Comparison of ENCODE assay signal across 1 cellular context in the genomic region with DNA sequence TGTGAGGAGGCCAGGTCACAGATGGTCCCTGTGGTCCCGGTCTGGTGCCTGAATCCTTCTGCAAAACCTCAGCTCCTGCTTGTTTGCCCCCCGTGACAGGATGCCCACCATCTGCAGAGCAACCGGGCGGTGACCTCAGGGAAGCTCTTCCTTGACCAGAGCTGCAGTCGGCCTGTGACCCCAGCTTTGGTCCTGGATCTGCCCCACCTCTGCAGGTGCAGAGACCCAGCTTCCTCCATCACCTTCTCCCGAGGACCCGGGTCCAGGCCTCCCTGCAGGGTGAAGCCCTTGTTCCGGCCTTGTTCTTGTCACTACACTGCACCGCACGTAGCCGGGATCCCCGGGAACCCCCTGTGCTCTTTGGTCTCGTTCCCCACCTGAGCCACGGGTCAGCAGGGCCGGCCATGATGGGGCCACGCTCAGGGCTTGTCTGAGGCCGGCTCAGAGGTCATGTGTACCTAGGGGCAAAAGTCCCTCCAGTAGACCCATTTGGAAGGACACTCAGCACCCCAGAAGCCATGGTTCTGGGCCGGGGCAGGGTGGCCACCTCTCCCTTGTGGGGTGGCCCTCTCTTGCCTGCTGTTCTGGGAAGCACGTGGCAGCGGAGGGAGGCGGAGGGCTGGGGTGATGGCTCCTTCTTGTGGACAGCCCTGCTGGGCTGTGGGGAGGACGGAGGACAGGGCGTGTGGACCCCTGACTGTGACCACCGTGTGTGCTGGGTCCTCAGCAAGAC.
TF ChIP-seq lines count a peak whose summit lies in the region.

No MANE protein-coding gene starts in this region.

TF ChIP-seq in HepG2, 621 proteins besides CTCF, POLR2A, EP300 and RAD21 (continued from another document and continues in another):
- TF ChIP-seq, protein P1, sequence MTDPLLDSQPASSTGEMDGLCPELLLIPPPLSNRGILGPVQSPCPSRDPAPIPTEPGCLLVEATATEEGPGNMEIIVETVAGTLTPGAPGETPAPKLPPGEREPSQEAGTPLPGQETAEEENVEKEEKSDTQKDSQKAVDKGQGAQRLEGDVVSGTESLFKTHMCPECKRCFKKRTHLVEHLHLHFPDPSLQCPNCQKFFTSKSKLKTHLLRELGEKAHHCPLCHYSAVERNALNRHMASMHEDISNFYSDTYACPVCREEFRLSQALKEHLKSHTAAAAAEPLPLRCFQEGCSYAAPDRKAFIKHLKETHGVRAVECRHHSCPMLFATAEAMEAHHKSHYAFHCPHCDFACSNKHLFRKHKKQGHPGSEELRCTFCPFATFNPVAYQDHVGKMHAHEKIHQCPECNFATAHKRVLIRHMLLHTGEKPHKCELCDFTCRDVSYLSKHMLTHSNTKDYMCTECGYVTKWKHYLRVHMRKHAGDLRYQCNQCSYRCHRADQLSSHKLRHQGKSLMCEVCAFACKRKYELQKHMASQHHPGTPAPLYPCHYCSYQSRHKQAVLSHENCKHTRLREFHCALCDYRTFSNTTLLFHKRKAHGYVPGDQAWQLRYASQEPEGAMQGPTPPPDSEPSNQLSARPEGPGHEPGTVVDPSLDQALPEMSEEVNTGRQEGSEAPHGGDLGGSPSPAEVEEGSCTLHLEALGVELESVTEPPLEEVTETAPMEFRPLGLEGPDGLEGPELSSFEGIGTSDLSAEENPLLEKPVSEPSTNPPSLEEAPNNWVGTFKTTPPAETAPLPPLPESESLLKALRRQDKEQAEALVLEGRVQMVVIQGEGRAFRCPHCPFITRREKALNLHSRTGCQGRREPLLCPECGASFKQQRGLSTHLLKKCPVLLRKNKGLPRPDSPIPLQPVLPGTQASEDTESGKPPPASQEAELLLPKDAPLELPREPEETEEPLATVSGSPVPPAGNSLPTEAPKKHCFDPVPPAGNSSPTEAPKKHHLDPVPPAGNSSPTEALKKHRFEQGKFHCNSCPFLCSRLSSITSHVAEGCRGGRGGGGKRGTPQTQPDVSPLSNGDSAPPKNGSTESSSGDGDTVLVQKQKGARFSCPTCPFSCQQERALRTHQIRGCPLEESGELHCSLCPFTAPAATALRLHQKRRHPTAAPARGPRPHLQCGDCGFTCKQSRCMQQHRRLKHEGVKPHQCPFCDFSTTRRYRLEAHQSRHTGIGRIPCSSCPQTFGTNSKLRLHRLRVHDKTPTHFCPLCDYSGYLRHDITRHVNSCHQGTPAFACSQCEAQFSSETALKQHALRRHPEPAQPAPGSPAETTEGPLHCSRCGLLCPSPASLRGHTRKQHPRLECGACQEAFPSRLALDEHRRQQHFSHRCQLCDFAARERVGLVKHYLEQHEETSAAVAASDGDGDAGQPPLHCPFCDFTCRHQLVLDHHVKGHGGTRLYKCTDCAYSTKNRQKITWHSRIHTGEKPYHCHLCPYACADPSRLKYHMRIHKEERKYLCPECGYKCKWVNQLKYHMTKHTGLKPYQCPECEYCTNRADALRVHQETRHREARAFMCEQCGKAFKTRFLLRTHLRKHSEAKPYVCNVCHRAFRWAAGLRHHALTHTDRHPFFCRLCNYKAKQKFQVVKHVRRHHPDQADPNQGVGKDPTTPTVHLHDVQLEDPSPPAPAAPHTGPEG (CRISPR knock-in tag; IDR thresholded peaks at IDR 0.05) = 0 out of 2 replicates have a peak, but pooled peaks have one; percentile 35
- no peak for TF ChIP-seq ZNF484 (CRISPR knock-in tag; IDR thresholded peaks at IDR 0.05; ENCODE audit: borderline replicate concordance, low read depth)
- TF ChIP-seq ZNF703 (CRISPR knock-in tag; IDR thresholded peaks at IDR 0.05; ENCODE audit: borderline replicate concordance) = no peak
- TF ChIP-seq HNF4G (IDR thresholded peaks at IDR 0.05; ENCODE audit: borderline replicate concordance, low read depth, low read length) = peak; percentile 49
- TF ChIP-seq HNF4G (CRISPR knock-in tag; IDR thresholded peaks at IDR 0.05; ENCODE audit: borderline replicate concordance, low read depth) = peak; percentile 33; the same call in 1 of the 2 replicates
- TF ChIP-seq TSC22D2 (CRISPR knock-in tag; IDR thresholded peaks at IDR 0.05; ENCODE audit: borderline replicate concordance) = no peak
- no peak for TF ChIP-seq FOXC1 (CRISPR knock-in tag; IDR thresholded peaks at IDR 0.05; ENCODE audit: borderline replicate concordance)
- TF ChIP-seq, protein P2, sequence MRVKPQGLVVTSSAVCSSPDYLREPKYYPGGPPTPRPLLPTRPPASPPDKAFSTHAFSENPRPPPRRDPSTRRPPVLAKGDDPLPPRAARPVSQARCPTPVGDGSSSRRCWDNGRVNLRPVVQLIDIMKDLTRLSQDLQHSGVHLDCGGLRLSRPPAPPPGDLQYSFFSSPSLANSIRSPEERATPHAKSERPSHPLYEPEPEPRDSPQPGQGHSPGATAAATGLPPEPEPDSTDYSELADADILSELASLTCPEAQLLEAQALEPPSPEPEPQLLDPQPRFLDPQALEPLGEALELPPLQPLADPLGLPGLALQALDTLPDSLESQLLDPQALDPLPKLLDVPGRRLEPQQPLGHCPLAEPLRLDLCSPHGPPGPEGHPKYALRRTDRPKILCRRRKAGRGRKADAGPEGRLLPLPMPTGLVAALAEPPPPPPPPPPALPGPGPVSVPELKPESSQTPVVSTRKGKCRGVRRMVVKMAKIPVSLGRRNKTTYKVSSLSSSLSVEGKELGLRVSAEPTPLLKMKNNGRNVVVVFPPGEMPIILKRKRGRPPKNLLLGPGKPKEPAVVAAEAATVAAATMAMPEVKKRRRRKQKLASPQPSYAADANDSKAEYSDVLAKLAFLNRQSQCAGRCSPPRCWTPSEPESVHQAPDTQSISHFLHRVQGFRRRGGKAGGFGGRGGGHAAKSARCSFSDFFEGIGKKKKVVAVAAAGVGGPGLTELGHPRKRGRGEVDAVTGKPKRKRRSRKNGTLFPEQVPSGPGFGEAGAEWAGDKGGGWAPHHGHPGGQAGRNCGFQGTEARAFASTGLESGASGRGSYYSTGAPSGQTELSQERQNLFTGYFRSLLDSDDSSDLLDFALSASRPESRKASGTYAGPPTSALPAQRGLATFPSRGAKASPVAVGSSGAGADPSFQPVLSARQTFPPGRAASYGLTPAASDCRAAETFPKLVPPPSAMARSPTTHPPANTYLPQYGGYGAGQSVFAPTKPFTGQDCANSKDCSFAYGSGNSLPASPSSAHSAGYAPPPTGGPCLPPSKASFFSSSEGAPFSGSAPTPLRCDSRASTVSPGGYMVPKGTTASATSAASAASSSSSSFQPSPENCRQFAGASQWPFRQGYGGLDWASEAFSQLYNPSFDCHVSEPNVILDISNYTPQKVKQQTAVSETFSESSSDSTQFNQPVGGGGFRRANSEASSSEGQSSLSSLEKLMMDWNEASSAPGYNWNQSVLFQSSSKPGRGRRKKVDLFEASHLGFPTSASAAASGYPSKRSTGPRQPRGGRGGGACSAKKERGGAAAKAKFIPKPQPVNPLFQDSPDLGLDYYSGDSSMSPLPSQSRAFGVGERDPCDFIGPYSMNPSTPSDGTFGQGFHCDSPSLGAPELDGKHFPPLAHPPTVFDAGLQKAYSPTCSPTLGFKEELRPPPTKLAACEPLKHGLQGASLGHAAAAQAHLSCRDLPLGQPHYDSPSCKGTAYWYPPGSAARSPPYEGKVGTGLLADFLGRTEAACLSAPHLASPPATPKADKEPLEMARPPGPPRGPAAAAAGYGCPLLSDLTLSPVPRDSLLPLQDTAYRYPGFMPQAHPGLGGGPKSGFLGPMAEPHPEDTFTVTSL (CRISPR knock-in tag; IDR thresholded peaks at IDR 0.05; ENCODE audit: borderline replicate concordance) = no peak
- TF ChIP-seq ZNF713 (CRISPR knock-in tag; IDR thresholded peaks at IDR 0.05) = no peak
- TF ChIP-seq ZBTB7B (CRISPR knock-in tag; IDR thresholded peaks at IDR 0.05) = peak; percentile 61
- TF ChIP-seq ZNF558 (CRISPR knock-in tag; IDR thresholded peaks at IDR 0.05; ENCODE audit: borderline replicate concordance) = no peak
- TF ChIP-seq ZNF124 (CRISPR knock-in tag; IDR thresholded peaks at IDR 0.05) = no peak
- TF ChIP-seq ZNF543 (CRISPR knock-in tag; IDR thresholded peaks at IDR 0.05) = peak; percentile 36; the same call in 1 of the 2 replicates
- TF ChIP-seq ZNF567 (CRISPR knock-in tag; IDR thresholded peaks at IDR 0.05; ENCODE audit: borderline replicate concordance) = no peak
- TF ChIP-seq ZNF766 (CRISPR knock-in tag; IDR thresholded peaks at IDR 0.05; ENCODE audit: borderline replicate concordance) = 0 out of 2 replicates have a peak, but pooled peaks have one; percentile 27
- TF ChIP-seq ZNF501 (CRISPR knock-in tag; IDR thresholded peaks at IDR 0.05) = peak; percentile 80; the same call in 1 of the 2 replicates
- no peak for TF ChIP-seq NFKB2 (CRISPR knock-in tag; IDR thresholded peaks at IDR 0.05; ENCODE audit: borderline replicate concordance)
- no peak for TF ChIP-seq JARID2 (CRISPR knock-in tag; IDR thresholded peaks at IDR 0.05; ENCODE audit: insufficient replicate concordance)
- TF ChIP-seq ZNF816 (CRISPR knock-in tag; IDR thresholded peaks at IDR 0.05; ENCODE audit: borderline replicate concordance) = no peak
- TF ChIP-seq PRPF4 (IDR thresholded peaks at IDR 0.05; ENCODE audit: low read depth, low read length, poor library complexity, severe bottlenecking) = no peak
- no peak for TF ChIP-seq ZC3H4 (CRISPR knock-in tag; IDR thresholded peaks at IDR 0.05; ENCODE audit: borderline replicate concordance)
- TF ChIP-seq HNRNPLL (IDR thresholded peaks at IDR 0.05; ENCODE audit: low read depth, low read length, poor library complexity, severe bottlenecking) = no peak
- TF ChIP-seq ZNF10 (CRISPR knock-in tag; IDR thresholded peaks at IDR 0.05; ENCODE audit: borderline replicate concordance, low read depth) = no peak
- TF ChIP-seq MEIS1 (CRISPR knock-in tag; IDR thresholded peaks at IDR 0.05; ENCODE audit: borderline replicate concordance) = no peak
- 0 out of 2 replicates have a peak, but pooled peaks have one; percentile 62 for TF ChIP-seq ZNF619 (CRISPR knock-in tag; IDR thresholded peaks at IDR 0.05)
- no peak for TF ChIP-seq SIX1 (CRISPR knock-in tag; IDR thresholded peaks at IDR 0.05; ENCODE audit: borderline replicate concordance)
- TF ChIP-seq, protein P3, sequence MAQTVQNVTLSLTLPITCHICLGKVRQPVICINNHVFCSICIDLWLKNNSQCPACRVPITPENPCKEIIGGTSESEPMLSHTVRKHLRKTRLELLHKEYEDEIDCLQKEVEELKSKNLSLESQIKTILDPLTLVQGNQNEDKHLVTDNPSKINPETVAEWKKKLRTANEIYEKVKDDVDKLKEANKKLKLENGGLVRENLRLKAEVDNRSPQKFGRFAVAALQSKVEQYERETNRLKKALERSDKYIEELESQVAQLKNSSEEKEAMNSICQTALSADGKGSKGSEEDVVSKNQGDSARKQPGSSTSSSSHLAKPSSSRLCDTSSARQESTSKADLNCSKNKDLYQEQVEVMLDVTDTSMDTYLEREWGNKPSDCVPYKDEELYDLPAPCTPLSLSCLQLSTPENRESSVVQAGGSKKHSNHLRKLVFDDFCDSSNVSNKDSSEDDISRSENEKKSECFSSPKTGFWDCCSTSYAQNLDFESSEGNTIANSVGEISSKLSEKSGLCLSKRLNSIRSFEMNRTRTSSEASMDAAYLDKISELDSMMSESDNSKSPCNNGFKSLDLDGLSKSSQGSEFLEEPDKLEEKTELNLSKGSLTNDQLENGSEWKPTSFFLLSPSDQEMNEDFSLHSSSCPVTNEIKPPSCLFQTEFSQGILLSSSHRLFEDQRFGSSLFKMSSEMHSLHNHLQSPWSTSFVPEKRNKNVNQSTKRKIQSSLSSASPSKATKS (CRISPR knock-in tag; IDR thresholded peaks at IDR 0.05) = no peak
- no peak for TF ChIP-seq ZFP1 (CRISPR knock-in tag; IDR thresholded peaks at IDR 0.05)
- no peak; the same call in 1 of the 2 replicates for TF ChIP-seq HOXA9 (CRISPR knock-in tag; IDR thresholded peaks at IDR 0.05; ENCODE audit: borderline replicate concordance)
- TF ChIP-seq ZNF496 (CRISPR knock-in tag; IDR thresholded peaks at IDR 0.05; ENCODE audit: insufficient replicate concordance) = no peak
- TF ChIP-seq SAP130 (CRISPR knock-in tag; IDR thresholded peaks at IDR 0.05; ENCODE audit: low read depth) = peak; percentile 66
- TF ChIP-seq, protein P4, sequence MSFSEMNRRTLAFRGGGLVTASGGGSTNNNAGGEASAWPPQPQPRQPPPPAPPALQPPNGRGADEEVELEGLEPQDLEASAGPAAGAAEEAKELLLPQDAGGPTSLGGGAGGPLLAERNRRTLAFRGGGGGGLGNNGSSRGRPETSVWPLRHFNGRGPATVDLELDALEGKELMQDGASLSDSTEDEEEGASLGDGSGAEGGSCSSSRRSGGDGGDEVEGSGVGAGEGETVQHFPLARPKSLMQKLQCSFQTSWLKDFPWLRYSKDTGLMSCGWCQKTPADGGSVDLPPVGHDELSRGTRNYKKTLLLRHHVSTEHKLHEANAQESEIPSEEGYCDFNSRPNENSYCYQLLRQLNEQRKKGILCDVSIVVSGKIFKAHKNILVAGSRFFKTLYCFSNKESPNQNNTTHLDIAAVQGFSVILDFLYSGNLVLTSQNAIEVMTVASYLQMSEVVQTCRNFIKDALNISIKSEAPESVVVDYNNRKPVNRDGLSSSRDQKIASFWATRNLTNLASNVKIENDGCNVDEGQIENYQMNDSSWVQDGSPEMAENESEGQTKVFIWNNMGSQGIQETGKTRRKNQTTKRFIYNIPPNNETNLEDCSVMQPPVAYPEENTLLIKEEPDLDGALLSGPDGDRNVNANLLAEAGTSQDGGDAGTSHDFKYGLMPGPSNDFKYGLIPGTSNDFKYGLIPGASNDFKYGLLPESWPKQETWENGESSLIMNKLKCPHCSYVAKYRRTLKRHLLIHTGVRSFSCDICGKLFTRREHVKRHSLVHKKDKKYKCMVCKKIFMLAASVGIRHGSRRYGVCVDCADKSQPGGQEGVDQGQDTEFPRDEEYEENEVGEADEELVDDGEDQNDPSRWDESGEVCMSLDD (CRISPR knock-in tag; IDR thresholded peaks at IDR 0.05; ENCODE audit: borderline replicate concordance) = peak; percentile 90
- TF ChIP-seq BORCS8-MEF2B (CRISPR knock-in tag; IDR thresholded peaks at IDR 0.05) = no peak
- TF ChIP-seq GFI1 (CRISPR knock-in tag; IDR thresholded peaks at IDR 0.05; ENCODE audit: borderline replicate concordance) = no peak
- TF ChIP-seq ATM (IDR thresholded peaks at IDR 0.05; ENCODE audit: borderline replicate concordance) = no peak
- TF ChIP-seq ZNF780A (CRISPR knock-in tag; IDR thresholded peaks at IDR 0.05) = no peak
- no peak for TF ChIP-seq RBFOX2 (IDR thresholded peaks at IDR 0.05; ENCODE audit: low read depth, low read length)
- TF ChIP-seq ZNF709 (CRISPR knock-in tag; IDR thresholded peaks at IDR 0.05) = no peak
- 0 out of 2 replicates have a peak, but pooled peaks have one; percentile 33 for TF ChIP-seq ZSCAN21 (CRISPR knock-in tag; IDR thresholded peaks at IDR 0.05; ENCODE audit: borderline replicate concordance)
- TF ChIP-seq, protein P5, sequence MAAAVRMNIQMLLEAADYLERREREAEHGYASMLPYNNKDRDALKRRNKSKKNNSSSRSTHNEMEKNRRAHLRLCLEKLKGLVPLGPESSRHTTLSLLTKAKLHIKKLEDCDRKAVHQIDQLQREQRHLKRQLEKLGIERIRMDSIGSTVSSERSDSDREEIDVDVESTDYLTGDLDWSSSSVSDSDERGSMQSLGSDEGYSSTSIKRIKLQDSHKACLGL (CRISPR knock-in tag; IDR thresholded peaks at IDR 0.05) = no peak
- TF ChIP-seq, protein P6, sequence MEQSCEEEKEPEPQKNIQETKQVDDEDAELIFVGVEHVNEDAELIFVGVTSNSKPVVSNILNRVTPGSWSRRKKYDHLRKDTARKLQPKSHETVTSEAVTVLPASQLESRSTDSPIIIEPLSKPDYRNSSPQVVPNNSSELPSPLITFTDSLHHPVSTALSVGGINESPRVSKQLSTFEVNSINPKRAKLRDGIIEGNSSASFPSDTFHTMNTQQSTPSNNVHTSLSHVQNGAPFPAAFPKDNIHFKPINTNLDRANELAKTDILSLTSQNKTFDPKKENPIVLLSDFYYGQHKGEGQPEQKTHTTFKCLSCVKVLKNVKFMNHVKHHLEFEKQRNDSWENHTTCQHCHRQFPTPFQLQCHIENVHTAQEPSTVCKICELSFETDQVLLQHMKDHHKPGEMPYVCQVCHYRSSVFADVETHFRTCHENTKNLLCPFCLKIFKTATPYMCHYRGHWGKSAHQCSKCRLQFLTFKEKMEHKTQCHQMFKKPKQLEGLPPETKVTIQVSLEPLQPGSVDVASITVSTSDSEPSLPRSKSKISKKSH (CRISPR knock-in tag; IDR thresholded peaks at IDR 0.05; ENCODE audit: borderline replicate concordance) = no peak
- no peak for TF ChIP-seq ZNF264 (CRISPR knock-in tag; IDR thresholded peaks at IDR 0.05)
